ENCODE assay signal across 1 cellular context in the genomic region with DNA sequence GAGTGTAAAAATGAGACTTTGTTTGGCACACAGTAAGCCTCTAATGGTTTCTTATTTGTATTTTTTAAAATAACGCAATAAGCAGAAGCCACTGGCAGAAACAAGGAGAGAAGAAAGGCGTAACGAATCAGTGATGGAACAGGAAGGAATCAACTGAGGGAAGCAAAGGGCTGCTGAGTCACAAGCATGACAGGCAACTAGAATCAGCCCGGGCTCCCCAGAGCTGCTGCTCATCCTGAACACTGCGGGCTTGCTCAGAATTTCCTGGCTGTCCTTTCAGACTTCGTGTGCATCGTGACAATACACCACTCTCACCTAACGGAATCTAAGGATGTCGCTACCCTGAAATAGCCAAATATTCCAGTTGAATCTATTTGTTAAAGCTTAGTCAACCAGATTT.
TF ChIP-seq lines count a peak whose summit lies in the region.

No MANE protein-coding gene starts in this region.

TF ChIP-seq in H1, 55 proteins besides CTCF, POLR2A, EP300 and RAD21 (continued from another document):
- TF ChIP-seq, protein P1, sequence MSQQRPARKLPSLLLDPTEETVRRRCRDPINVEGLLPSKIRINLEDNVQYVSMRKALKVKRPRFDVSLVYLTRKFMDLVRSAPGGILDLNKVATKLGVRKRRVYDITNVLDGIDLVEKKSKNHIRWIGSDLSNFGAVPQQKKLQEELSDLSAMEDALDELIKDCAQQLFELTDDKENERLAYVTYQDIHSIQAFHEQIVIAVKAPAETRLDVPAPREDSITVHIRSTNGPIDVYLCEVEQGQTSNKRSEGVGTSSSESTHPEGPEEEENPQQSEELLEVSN (IDR thresholded peaks at IDR 0.05), result no peak
- TF ChIP-seq KDM4A (IDR thresholded peaks at IDR 0.05; ENCODE audit: low read depth, low read length, severe bottlenecking), result no peak
- TF ChIP-seq BACH1 (IDR thresholded peaks at IDR 0.05; ENCODE audit: low read length), result peak; percentile 83
